ENCODE assay signal across 9 cellular contexts in the genomic region with DNA sequence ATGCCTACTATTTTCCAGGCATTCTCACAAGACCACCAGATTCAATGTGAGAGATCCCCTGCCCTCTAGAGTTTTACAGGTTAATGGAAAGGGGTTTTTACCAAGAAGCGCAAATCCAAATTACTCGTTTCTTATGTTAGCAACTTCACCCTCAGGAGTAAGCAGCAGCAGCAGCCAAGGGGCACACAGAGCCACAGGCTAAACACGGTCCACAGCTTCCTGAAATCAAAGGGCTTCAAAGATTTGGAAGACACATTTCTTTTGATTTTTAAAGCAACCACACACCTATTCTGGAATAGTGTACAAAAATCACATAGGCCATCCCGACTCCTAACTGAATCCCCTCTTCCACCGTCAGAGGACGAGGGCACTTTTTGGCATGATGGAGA.
DNase-seq lines count a peak whose midpoint lies in the region; ATAC-seq and TF ChIP-seq lines count a peak whose summit lies in the region.
"Had no signal": no experiment of that assay in that cellular context is flagged by ENCODE, and none has a peak within 500 bp of the region (broad histone marks: within the 10 kb centered on the region; RNA-seq: fewer than 3 reads in every experiment).

No MANE protein-coding gene starts in this region.

- in situ Hi-C loops in transverse colon (cut with MboI; ENCODE audit: low pct_ligation_motif_present in 1 of 4, low pct_unique_long_range_greater_than_20kb in 1 of 4, low sequenced_read_pairs in 3 of 4): loop anchor here in 2 of 4 donors (10.0 kb wide), 2 partner anchors 105 to 135 kb away; a partner anchor contains a TSS

- no peaks in the 10 kb centered on the region for H3K36me3 Mint-ChIP-seq in activated T-cell treated with anti-CD3 and anti-CD28 coated beads, Interleukin-2, amount 50 U/mL, for 4 hours (ENCODE audit: insufficient read depth)

- peak overlapping the region; percentile 8 for H2BK15ac ChIP-seq in mesenchymal stem cell (ENCODE audit: low read depth, poor library complexity, severe bottlenecking)

- peak overlapping the region; percentile 19 to 92 for H3K4ac ChIP-seq in mesenchymal stem cell (ENCODE audit: low read depth in 1 of 2, low read length in 2 of 2)

- H2BK12ac ChIP-seq in mesenchymal stem cell (ENCODE audit: low read length in 2 of 2): peak overlapping the region; percentile 29 to 93

- peak overlapping the region; percentile 66 for H4K8ac ChIP-seq in mesenchymal stem cell (ENCODE audit: low read length)

- no peak overlapping the region for H3K23ac ChIP-seq in mesenchymal stem cell (ENCODE audit: low read length in 2 of 2)

- TF ChIP-seq CTCF in transverse colon (IDR thresholded peaks at IDR 0.05) (no peak), omental fat pad (IDR thresholded peaks at IDR 0.05) (no peak)

- no peaks in the 10 kb centered on the region for H3K79me1 ChIP-seq in mesenchymal stem cell (replicated peaks; ENCODE audit: low read length, poor library complexity, severe bottlenecking)

- H3K14ac ChIP-seq in mesenchymal stem cell (ENCODE audit: low read length in 2 of 2): peak overlapping the region in 1 of 2 experiments; percentile 30

- no peaks in the 10 kb centered on the region for H3K36me3 ChIP-seq in adipocyte (ENCODE audit: control insufficient read depth, insufficient read depth, low read length, severe bottlenecking)
- no peaks in the 10 kb centered on the region for H3K36me3 ChIP-seq in mesenchymal stem cell (ENCODE audit: control insufficient read depth in 1 of 2, insufficient read depth in 2 of 2, low read depth in 1 of 2, low read length in 2 of 2)
- H3K36me3 ChIP-seq in transverse colon: no peaks in the 10 kb centered on the region

- WGBS in mesenchymal stem cell: 28% methylated on average over 5 of the region's 6 CpGs
- 34 to 52% methylated on average over 4 to 6 of the region's 6 CpGs for WGBS in transverse colon (ENCODE audit: low coverage in 1 of 2), 2 donors

- no peak overlapping the region for H2AFZ ChIP-seq in mesenchymal stem cell (ENCODE audit: low read depth, low read length)

- H3K4me1 Mint-ChIP-seq in activated T-cell treated with anti-CD3 and anti-CD28 coated beads, Interleukin-2, amount 50 U/mL, for 4 hours (ENCODE audit: low read depth): peaks cover 56% of the 10 kb centered on the region

- peak overlapping the region; percentile 67 for H4K91ac ChIP-seq in mesenchymal stem cell (ENCODE audit: low read length)

- H3K4me2 ChIP-seq in mesenchymal stem cell (ENCODE audit: low read length, poor library complexity, severe bottlenecking): no peak overlapping the region

- peak overlapping the region; percentile 34 for H3K4me3 ChIP-seq in adipocyte (ENCODE audit: low read length)
- peak overlapping the region in 1 of 2 experiments; percentile 61 for H3K4me3 ChIP-seq in mesenchymal stem cell (ENCODE audit: insufficient read depth in 1 of 2, low read depth in 1 of 2, low read length in 2 of 2)
- H3K4me3 ChIP-seq in transverse colon: no peak overlapping the region

- no peak for TF ChIP-seq EP300 in transverse colon (IDR thresholded peaks at IDR 0.05; ENCODE audit: low read depth)

- H2AK5ac ChIP-seq in mesenchymal stem cell (ENCODE audit: low read length, severe bottlenecking): peak overlapping the region; percentile 78

- H3K9ac ChIP-seq in adipocyte (ENCODE audit: low read length) (peak overlapping the region; percentile 83), mesenchymal stem cell (ENCODE audit: low read length) (peak overlapping the region; percentile 86)

- H3K9me3 ChIP-seq in adipocyte (ENCODE audit: control insufficient read depth, low read length) (no peaks in the 10 kb centered on the region), mesenchymal stem cell (ENCODE audit: control insufficient read depth, low read length) (no peaks in the 10 kb centered on the region), transverse colon (no peaks in the 10 kb centered on the region)

- no peak for TF ChIP-seq POLR2A in transverse colon (IDR thresholded peaks at IDR 0.05)

- no peak for DNase-seq in activated T-cell treated with anti-CD3 and anti-CD28 coated beads, Interleukin-2, amount 50 U/mL, for 4 hours
- no peak for DNase-seq in activated T-cell treated with anti-CD3 and anti-CD28 coated beads for 4 hours
- no peak for DNase-seq in adipocyte (ENCODE audit: low read depth)
- no peak for DNase-seq in mesenchymal stem cell
- no peak for DNase-seq in transverse colon
- DNase-seq in omental fat pad (ENCODE audit: low spot score): no peak
- DNase-seq in globus pallidus (ENCODE audit: low spot score): no peak
- no peak for DNase-seq in activated CD4-positive, alpha-beta T cell treated with anti-CD3 and anti-CD28 coated beads for 1 hour
- DNase-seq: NCI-H2081 had no signal

- peaks cover 56% of the 10 kb centered on the region for H3K4me1 ChIP-seq in adipocyte (ENCODE audit: control insufficient read depth, insufficient read depth, low read length)
- H3K4me1 ChIP-seq in mesenchymal stem cell (ENCODE audit: control insufficient read depth, insufficient read depth, low read depth, low read length): peaks cover 37% of the 10 kb centered on the region
- peaks cover 42 to 67% (median 58%) of the 10 kb centered on the region in 4 donors for H3K4me1 ChIP-seq in transverse colon

- no peaks in the 10 kb centered on the region for H3K27me3 Mint-ChIP-seq in activated T-cell treated with anti-CD3 and anti-CD28 coated beads, Interleukin-2, amount 50 U/mL, for 4 hours (ENCODE audit: low read depth)

- ATAC-seq in activated T-cell treated with anti-CD3 and anti-CD28 coated beads, Interleukin-2, amount 50 U/mL, for 4 hours: no peak
- no peak for ATAC-seq in omental fat pad (ENCODE audit: low FRiP score)

- H2BK120ac ChIP-seq in mesenchymal stem cell (ENCODE audit: low read depth, low read length): peak overlapping the region; percentile 50

- peak overlapping the region; percentile 70 for H3K27ac ChIP-seq in mesenchymal stem cell (ENCODE audit: low read length, poor library complexity, severe bottlenecking)
- peak overlapping the region; percentile 90 to 94 (median 92) for H3K27ac ChIP-seq in transverse colon

- H3K9me3 Mint-ChIP-seq in activated T-cell treated with anti-CD3 and anti-CD28 coated beads, Interleukin-2, amount 50 U/mL, for 4 hours: no peaks in the 10 kb centered on the region

- peak overlapping the region; percentile 76 for H3K4me3 Mint-ChIP-seq in activated T-cell treated with anti-CD3 and anti-CD28 coated beads, Interleukin-2, amount 50 U/mL, for 4 hours

- peak overlapping the region; percentile 57 for H2BK5ac ChIP-seq in mesenchymal stem cell (ENCODE audit: low read depth, low read length, poor library complexity, severe bottlenecking)

- intact Hi-C loops in transverse colon (cut with DNase I; ENCODE audit: low total_unique reads): loop anchor here (10.0 kb wide), 1 partner anchor 105 kb away; a partner anchor contains a TSS

- H3K18ac ChIP-seq in mesenchymal stem cell (ENCODE audit: low read depth in 1 of 2, low read length in 2 of 2): peak overlapping the region; percentile 83 to 98

- H3K27me3 ChIP-seq in adipocyte (replicated peaks; ENCODE audit: control insufficient read depth, insufficient read depth, low read length) (no peaks in the 10 kb centered on the region), mesenchymal stem cell (ENCODE audit: control insufficient read depth in 1 of 2, insufficient read depth in 1 of 2, low read length in 2 of 2) (no peaks in the 10 kb centered on the region), transverse colon (no peaks in the 10 kb centered on the region)
